ENCODE assay signal across 1 cellular context in the genomic region with DNA sequence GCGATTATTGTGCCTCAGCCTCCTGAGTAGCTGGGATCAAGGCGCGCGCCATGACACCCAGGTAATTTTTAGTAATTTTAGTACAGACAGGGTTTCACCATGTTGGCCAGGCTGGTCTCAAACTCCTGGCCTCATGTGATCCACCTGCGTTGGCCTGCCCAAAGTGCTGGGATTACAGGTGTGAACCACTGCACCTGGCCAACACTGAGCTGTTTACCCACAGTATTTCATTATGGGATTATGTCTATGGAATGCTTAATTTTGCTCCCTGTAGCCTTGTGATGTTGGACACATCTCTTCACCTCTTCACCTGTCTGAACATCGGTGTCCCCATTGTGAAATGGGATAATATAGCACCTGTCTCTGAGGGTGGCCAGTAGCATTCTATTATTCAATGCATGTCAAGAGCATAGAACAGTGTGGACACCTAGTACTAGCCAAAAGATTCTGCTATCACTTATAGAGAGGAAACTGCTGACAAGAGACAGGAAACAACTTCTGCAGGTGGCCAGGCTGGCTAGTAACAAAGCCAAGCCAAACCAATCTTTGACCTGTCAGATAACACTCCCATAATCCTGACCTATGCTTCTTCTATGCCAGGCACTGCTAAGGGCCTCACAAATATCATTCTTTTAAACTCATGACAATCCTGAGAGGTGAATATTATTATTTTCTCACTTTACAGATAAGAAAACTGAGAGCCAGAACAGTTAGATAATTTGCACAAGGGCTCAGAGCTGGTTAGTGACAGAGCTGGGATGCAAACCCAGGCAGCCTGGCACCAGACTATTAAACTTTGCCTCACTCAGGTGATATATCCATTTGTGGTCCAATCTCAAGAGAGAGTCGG.
TF ChIP-seq lines count a peak whose summit lies in the region.

No MANE protein-coding gene starts in this region.

TF ChIP-seq in HepG2, 621 proteins besides CTCF, POLR2A, EP300 and RAD21:
- TF ChIP-seq GLMP (CRISPR knock-in tag; IDR thresholded peaks at IDR 0.05; ENCODE audit: borderline replicate concordance) (no peak), IRF9 (CRISPR knock-in tag; IDR thresholded peaks at IDR 0.05; ENCODE audit: borderline replicate concordance) (no peak), ZNF282 (IDR thresholded peaks at IDR 0.05; ENCODE audit: partially characterized antibody) (no peak), JARID2 (CRISPR knock-in tag; IDR thresholded peaks at IDR 0.05; ENCODE audit: insufficient replicate concordance) (no peak), ZNF468 (CRISPR knock-in tag; IDR thresholded peaks at IDR 0.05) (no peak), CREBL2 (CRISPR knock-in tag; IDR thresholded peaks at IDR 0.05; ENCODE audit: borderline replicate concordance) (no peak), ZNF816 (CRISPR knock-in tag; IDR thresholded peaks at IDR 0.05; ENCODE audit: borderline replicate concordance) (no peak), PBX2 (CRISPR knock-in tag; IDR thresholded peaks at IDR 0.05) (no peak), HES4 (CRISPR knock-in tag; IDR thresholded peaks at IDR 0.05; ENCODE audit: borderline replicate concordance) (no peak), BCL6 (CRISPR knock-in tag; IDR thresholded peaks at IDR 0.05) (no peak), ELK4 (CRISPR knock-in tag; IDR thresholded peaks at IDR 0.05; ENCODE audit: borderline replicate concordance) (no peak), RORA (CRISPR knock-in tag; IDR thresholded peaks at IDR 0.05) (no peak), CSRNP1 (CRISPR knock-in tag; IDR thresholded peaks at IDR 0.05) (no peak), ZSCAN20 (CRISPR knock-in tag; IDR thresholded peaks at IDR 0.05; ENCODE audit: borderline replicate concordance) (no peak)
- TF ChIP-seq, protein P1, sequence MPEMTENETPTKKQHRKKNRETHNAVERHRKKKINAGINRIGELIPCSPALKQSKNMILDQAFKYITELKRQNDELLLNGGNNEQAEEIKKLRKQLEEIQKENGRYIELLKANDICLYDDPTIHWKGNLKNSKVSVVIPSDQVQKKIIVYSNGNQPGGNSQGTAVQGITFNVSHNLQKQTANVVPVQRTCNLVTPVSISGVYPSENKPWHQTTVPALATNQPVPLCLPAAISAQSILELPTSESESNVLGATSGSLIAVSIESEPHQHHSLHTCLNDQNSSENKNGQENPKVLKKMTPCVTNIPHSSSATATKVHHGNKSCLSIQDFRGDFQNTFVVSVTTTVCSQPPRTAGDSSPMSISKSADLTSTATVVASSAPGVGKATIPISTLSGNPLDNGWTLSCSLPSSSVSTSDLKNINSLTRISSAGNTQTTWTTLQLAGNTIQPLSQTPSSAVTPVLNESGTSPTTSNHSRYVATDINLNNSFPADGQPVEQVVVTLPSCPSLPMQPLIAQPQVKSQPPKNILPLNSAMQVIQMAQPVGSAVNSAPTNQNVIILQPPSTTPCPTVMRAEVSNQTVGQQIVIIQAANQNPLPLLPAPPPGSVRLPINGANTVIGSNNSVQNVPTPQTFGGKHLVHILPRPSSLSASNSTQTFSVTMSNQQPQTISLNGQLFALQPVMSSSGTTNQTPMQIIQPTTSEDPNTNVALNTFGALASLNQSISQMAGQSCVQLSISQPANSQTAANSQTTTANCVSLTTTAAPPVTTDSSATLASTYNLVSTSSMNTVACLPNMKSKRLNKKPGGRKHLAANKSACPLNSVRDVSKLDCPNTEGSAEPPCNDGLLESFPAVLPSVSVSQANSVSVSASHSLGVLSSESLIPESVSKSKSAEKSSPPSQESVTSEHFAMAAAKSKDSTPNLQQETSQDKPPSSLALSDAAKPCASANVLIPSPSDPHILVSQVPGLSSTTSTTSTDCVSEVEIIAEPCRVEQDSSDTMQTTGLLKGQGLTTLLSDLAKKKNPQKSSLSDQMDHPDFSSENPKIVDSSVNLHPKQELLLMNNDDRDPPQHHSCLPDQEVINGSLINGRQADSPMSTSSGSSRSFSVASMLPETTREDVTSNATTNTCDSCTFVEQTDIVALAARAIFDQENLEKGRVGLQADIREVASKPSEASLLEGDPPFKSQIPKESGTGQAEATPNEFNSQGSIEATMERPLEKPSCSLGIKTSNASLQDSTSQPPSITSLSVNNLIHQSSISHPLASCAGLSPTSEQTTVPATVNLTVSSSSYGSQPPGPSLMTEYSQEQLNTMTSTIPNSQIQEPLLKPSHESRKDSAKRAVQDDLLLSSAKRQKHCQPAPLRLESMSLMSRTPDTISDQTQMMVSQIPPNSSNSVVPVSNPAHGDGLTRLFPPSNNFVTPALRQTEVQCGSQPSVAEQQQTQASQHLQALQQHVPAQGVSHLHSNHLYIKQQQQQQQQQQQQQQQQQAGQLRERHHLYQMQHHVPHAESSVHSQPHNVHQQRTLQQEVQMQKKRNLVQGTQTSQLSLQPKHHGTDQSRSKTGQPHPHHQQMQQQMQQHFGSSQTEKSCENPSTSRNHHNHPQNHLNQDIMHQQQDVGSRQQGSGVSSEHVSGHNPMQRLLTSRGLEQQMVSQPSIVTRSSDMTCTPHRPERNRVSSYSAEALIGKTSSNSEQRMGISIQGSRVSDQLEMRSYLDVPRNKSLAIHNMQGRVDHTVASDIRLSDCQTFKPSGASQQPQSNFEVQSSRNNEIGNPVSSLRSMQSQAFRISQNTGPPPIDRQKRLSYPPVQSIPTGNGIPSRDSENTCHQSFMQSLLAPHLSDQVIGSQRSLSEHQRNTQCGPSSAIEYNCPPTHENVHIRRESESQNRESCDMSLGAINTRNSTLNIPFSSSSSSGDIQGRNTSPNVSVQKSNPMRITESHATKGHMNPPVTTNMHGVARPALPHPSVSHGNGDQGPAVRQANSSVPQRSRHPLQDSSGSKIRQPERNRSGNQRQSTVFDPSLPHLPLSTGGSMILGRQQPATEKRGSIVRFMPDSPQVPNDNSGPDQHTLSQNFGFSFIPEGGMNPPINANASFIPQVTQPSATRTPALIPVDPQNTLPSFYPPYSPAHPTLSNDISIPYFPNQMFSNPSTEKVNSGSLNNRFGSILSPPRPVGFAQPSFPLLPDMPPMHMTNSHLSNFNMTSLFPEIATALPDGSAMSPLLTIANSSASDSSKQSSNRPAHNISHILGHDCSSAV (CRISPR knock-in tag; IDR thresholded peaks at IDR 0.05; ENCODE audit: borderline replicate concordance): no peak
TF ChIP-seq in HepG2: peak in this region for 0.
